Comparison of ENCODE assay signal across 1 cellular context in genomic region chr7:99415513-99416127, GRCh38.
TF ChIP-seq lines count a peak whose summit lies in the region.

No MANE protein-coding gene starts in this region.

TF ChIP-seq in K562, 482 proteins besides CTCF, POLR2A, EP300 and RAD21:
- TF ChIP-seq KAT7 (CRISPR knock-in tag; IDR thresholded peaks at IDR 0.05; ENCODE audit: borderline replicate concordance) (0 out of 2 replicates have a peak, but pooled peaks have one; percentile 26), POLR2AphosphoS5 (IDR thresholded peaks at IDR 0.05; ENCODE audit: control insufficient read depth, insufficient read depth, low read depth, low read length) (0 out of 2 replicates have a peak, but pooled peaks have one; percentile 26), SMC3 (conservative IDR thresholded peaks at IDR 0.05; ENCODE audit: insufficient read depth, low read depth, low read length) (peak; percentile 34; the same call in 1 of the 2 replicates), VEZF1 (CRISPR knock-in tag; IDR thresholded peaks at IDR 0.05) (0 out of 2 replicates have a peak, but pooled peaks have one; percentile 9), CTCFL (IDR thresholded peaks at IDR 0.05; ENCODE audit: borderline replicate concordance, insufficient read depth, low read depth, low read length, poor library complexity, severe bottlenecking) (peak; percentile 18), ZBTB33 (CRISPR knock-in tag; IDR thresholded peaks at IDR 0.05) (peak; percentile 100), RBFOX2 (IDR thresholded peaks at IDR 0.05; ENCODE audit: low read depth, low read length) (peak; percentile 27)
